1 cellular context compared by ENCODE assay signal in the genomic region with DNA sequence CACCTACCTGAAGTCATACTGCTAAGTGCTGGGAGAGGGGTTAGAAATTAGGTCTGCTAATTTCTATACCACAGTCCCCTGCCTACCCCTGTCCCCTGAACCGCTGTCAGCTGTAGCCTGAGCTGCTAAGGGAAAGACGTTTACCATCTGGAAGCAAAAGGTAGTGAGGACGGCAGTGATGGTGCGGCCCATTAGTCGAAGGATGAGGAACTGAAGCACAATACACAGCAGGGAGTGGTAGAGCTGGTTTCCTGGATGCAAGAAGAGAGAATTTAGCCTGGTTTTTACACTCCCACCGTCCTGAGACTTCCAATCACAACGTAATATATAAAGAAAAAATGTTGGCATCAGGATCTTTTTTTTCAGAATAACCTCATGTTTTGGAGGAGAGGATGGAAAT.
TF ChIP-seq lines count a peak whose summit lies in the region.

No MANE protein-coding gene starts in this region.

TF ChIP-seq in WTC11, 78 proteins besides CTCF, POLR2A, EP300 and RAD21:
- TF ChIP-seq, protein P1, sequence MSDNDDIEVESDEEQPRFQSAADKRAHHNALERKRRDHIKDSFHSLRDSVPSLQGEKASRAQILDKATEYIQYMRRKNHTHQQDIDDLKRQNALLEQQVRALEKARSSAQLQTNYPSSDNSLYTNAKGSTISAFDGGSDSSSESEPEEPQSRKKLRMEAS (CRISPR knock-in tag; IDR thresholded peaks at IDR 0.05), result no peak
- TF ChIP-seq, protein P2, sequence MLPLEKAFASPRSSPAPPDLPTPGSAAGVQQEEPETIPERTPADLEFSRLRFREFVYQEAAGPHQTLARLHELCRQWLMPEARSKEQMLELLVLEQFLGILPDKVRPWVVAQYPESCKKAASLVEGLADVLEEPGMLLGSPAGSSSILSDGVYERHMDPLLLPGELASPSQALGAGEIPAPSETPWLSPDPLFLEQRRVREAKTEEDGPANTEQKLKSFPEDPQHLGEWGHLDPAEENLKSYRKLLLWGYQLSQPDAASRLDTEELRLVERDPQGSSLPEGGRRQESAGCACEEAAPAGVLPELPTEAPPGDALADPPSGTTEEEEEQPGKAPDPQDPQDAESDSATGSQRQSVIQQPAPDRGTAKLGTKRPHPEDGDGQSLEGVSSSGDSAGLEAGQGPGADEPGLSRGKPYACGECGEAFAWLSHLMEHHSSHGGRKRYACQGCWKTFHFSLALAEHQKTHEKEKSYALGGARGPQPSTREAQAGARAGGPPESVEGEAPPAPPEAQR (CRISPR knock-in tag; IDR thresholded peaks at IDR 0.05), result no peak
- TF ChIP-seq, protein P3, sequence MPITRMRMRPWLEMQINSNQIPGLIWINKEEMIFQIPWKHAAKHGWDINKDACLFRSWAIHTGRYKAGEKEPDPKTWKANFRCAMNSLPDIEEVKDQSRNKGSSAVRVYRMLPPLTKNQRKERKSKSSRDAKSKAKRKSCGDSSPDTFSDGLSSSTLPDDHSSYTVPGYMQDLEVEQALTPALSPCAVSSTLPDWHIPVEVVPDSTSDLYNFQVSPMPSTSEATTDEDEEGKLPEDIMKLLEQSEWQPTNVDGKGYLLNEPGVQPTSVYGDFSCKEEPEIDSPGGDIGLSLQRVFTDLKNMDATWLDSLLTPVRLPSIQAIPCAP (CRISPR knock-in tag; IDR thresholded peaks at IDR 0.05), result no peak
- TF ChIP-seq ZNF219 (CRISPR knock-in tag; IDR thresholded peaks at IDR 0.05; ENCODE audit: borderline replicate concordance) (no peak), TP53 (CRISPR knock-in tag; IDR thresholded peaks at IDR 0.05) (no peak), ELF4 (CRISPR knock-in tag; IDR thresholded peaks at IDR 0.05; ENCODE audit: low read depth) (no peak), EMX1 (CRISPR knock-in tag; IDR thresholded peaks at IDR 0.05) (no peak), KAT7 (CRISPR knock-in tag; IDR thresholded peaks at IDR 0.05; ENCODE audit: borderline replicate concordance) (no peak), OVOL2 (CRISPR knock-in tag; IDR thresholded peaks at IDR 0.05; ENCODE audit: borderline replicate concordance) (no peak), RORB (CRISPR knock-in tag; IDR thresholded peaks at IDR 0.05) (no peak), SMAD3 (CRISPR knock-in tag; IDR thresholded peaks at IDR 0.05; ENCODE audit: borderline replicate concordance) (no peak), RELA (CRISPR knock-in tag; IDR thresholded peaks at IDR 0.05; ENCODE audit: borderline replicate concordance) (no peak), ZNF263 (CRISPR knock-in tag; IDR thresholded peaks at IDR 0.05; ENCODE audit: low read depth) (no peak), ZNF317 (CRISPR knock-in tag; IDR thresholded peaks at IDR 0.05; ENCODE audit: borderline replicate concordance, low read depth) (no peak)
- TF ChIP-seq, protein P4, sequence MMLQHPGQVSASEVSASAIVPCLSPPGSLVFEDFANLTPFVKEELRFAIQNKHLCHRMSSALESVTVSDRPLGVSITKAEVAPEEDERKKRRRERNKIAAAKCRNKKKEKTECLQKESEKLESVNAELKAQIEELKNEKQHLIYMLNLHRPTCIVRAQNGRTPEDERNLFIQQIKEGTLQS (CRISPR knock-in tag; conservative IDR thresholded peaks at IDR 0.05), result no peak
- TF ChIP-seq, protein P5, sequence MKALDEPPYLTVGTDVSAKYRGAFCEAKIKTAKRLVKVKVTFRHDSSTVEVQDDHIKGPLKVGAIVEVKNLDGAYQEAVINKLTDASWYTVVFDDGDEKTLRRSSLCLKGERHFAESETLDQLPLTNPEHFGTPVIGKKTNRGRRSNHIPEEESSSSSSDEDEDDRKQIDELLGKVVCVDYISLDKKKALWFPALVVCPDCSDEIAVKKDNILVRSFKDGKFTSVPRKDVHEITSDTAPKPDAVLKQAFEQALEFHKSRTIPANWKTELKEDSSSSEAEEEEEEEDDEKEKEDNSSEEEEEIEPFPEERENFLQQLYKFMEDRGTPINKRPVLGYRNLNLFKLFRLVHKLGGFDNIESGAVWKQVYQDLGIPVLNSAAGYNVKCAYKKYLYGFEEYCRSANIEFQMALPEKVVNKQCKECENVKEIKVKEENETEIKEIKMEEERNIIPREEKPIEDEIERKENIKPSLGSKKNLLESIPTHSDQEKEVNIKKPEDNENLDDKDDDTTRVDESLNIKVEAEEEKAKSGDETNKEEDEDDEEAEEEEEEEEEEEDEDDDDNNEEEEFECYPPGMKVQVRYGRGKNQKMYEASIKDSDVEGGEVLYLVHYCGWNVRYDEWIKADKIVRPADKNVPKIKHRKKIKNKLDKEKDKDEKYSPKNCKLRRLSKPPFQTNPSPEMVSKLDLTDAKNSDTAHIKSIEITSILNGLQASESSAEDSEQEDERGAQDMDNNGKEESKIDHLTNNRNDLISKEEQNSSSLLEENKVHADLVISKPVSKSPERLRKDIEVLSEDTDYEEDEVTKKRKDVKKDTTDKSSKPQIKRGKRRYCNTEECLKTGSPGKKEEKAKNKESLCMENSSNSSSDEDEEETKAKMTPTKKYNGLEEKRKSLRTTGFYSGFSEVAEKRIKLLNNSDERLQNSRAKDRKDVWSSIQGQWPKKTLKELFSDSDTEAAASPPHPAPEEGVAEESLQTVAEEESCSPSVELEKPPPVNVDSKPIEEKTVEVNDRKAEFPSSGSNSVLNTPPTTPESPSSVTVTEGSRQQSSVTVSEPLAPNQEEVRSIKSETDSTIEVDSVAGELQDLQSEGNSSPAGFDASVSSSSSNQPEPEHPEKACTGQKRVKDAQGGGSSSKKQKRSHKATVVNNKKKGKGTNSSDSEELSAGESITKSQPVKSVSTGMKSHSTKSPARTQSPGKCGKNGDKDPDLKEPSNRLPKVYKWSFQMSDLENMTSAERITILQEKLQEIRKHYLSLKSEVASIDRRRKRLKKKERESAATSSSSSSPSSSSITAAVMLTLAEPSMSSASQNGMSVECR (CRISPR knock-in tag; IDR thresholded peaks at IDR 0.05; ENCODE audit: borderline replicate concordance), result no peak
- TF ChIP-seq, protein P6, sequence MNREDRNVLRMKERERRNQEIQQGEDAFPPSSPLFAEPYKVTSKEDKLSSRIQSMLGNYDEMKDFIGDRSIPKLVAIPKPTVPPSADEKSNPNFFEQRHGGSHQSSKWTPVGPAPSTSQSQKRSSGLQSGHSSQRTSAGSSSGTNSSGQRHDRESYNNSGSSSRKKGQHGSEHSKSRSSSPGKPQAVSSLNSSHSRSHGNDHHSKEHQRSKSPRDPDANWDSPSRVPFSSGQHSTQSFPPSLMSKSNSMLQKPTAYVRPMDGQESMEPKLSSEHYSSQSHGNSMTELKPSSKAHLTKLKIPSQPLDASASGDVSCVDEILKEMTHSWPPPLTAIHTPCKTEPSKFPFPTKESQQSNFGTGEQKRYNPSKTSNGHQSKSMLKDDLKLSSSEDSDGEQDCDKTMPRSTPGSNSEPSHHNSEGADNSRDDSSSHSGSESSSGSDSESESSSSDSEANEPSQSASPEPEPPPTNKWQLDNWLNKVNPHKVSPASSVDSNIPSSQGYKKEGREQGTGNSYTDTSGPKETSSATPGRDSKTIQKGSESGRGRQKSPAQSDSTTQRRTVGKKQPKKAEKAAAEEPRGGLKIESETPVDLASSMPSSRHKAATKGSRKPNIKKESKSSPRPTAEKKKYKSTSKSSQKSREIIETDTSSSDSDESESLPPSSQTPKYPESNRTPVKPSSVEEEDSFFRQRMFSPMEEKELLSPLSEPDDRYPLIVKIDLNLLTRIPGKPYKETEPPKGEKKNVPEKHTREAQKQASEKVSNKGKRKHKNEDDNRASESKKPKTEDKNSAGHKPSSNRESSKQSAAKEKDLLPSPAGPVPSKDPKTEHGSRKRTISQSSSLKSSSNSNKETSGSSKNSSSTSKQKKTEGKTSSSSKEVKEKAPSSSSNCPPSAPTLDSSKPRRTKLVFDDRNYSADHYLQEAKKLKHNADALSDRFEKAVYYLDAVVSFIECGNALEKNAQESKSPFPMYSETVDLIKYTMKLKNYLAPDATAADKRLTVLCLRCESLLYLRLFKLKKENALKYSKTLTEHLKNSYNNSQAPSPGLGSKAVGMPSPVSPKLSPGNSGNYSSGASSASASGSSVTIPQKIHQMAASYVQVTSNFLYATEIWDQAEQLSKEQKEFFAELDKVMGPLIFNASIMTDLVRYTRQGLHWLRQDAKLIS (CRISPR knock-in tag; IDR thresholded peaks at IDR 0.05; ENCODE audit: borderline replicate concordance), result no peak
